In genomic region chr1:59251061-59251460, GRCh38 we compare ENCODE assay signal across 5 cellular contexts. TPM values are rescaled to one million over a fixed set of nuclear protein-coding genes. Genes with fewer than 3 reads are reported as not detected.
A peak's percentile ranks its signal among the peaks of the same experiment; 100 is the strongest.
DNase-seq lines count a peak whose midpoint lies in the region; ATAC-seq, FAIRE-seq and TF ChIP-seq lines count a peak whose summit lies in the region.
"Not testable (repeated sequence)": the region's sequence is repeated elsewhere in the genome, so short reads cannot be mapped to it uniquely, and the experiment has no call there.

No MANE protein-coding gene starts in this region.

- H3K36me3 Mint-ChIP-seq in endodermal cell (ENCODE audit: low read depth), result not testable (repeated sequence)

- not testable (repeated sequence) for H4K20me1 ChIP-seq in HepG2 (ENCODE audit: insufficient read depth, low read length)

- H3K27ac Mint-ChIP-seq in endodermal cell, result not testable (repeated sequence)

- not testable (repeated sequence) for TF ChIP-seq POLR2A in HepG2 (IDR thresholded peaks at IDR 0.05; ENCODE audit: insufficient read depth in 1 of 2, low read depth in 2 of 2, low read length in 2 of 2)

- ATAC-seq in HepG2, result not testable (repeated sequence)

- H3K27me3 ChIP-seq in endodermal cell (ENCODE audit: control insufficient read depth, insufficient read depth, low read length, poor library complexity, severe bottlenecking); left ventricle myocardium inferior (ENCODE audit: low read depth); HepG2 (ENCODE audit: control insufficient read depth in 1 of 2, insufficient read depth in 2 of 2, low read length in 2 of 2): not testable (repeated sequence)

- intact Hi-C loops in left ventricle myocardium inferior (cut with micrococcal nuclease); HepG2 (cut with micrococcal nuclease; ENCODE audit: unreplicated experiment): not testable (repeated sequence)

- not testable (repeated sequence) for FAIRE-seq in HepG2 (lab: Jason Lieb, UNC)

- not testable (repeated sequence) for H3K4me1 ChIP-seq in HEK293 (ENCODE audit: control insufficient read depth, insufficient read depth, low read length); endodermal cell (ENCODE audit: control insufficient read depth, insufficient read depth, low read length); left ventricle myocardium inferior; HepG2 (ENCODE audit: insufficient read depth, low read length)

- WGBS in endodermal cell (ENCODE audit: insufficient coverage in 1 of 2, insufficient read length in 1 of 2), 2 experiments, result 91 to 100% methylated on average over 1 to 12 of the region's 12 CpGs
- WGBS in HepG2 (ENCODE audit: low lambda C conversion rate), result 47% methylated on average over 8 of the region's 12 CpGs

- not testable (repeated sequence) for H3K27ac ChIP-seq in HEK293 (ENCODE audit: extremely low read depth, low read depth, low read length); endodermal cell (ENCODE audit: low read depth, low read length); HepG2 (ENCODE audit: extremely low read length, insufficient read depth, low read length)
- peak overlapping the region; percentile 64 for H3K27ac ChIP-seq in left ventricle myocardium inferior (replicated peaks)

- not testable (repeated sequence) for H3K79me2 ChIP-seq in HepG2 (ENCODE audit: insufficient read depth, low read length)

- in situ Hi-C loops in HepG2 (cut with HindIII; ENCODE audit: extremely low pct_ligation_motif_present, low pct_unique_long_range_greater_than_20kb), result not testable (repeated sequence)

- H2AFZ ChIP-seq in HepG2 (ENCODE audit: low read length), result not testable (repeated sequence)

- not testable (repeated sequence) for TF ChIP-seq EP300 in HepG2 (IDR thresholded peaks at IDR 0.05; ENCODE audit: low read depth in 2 of 2, low read length in 2 of 2); HepG2 (CRISPR knock-in tag; IDR thresholded peaks at IDR 0.05; ENCODE audit: borderline replicate concordance)

- not testable (repeated sequence) for H3K9ac ChIP-seq in endodermal cell (ENCODE audit: extremely low read depth, low read length, poor library complexity, severe bottlenecking); HepG2 (ENCODE audit: insufficient read depth, low read depth, low read length)

- DNase-seq in SHP77 treated with DMSO at 0.1 percent for 48 hours (lab: John Stamatoyannopoulos, UW) (peak; percentile 18), endodermal cell (peak; percentile 48)
- DNase-seq in left ventricle myocardium inferior; HepG2 (ENCODE audit: low spot score): not testable (repeated sequence)

- not testable (repeated sequence) for H3K4me3 Mint-ChIP-seq in endodermal cell

- CTCF ChIA-PET in HEK293 (lab: Yijun Ruan, JAX); HepG2 (lab: Yijun Ruan, JAX; ENCODE audit: low intra/inter-chr PET ratio, low total read pairs): not testable (repeated sequence)

- not testable (repeated sequence) for H3K4me3 ChIP-seq in HEK293 (ENCODE audit: low read depth, low read length); endodermal cell (ENCODE audit: low read length); left ventricle myocardium inferior; HepG2 (replicated peaks in 1 of 3; ENCODE audit: insufficient read depth in 1 of 3, low read depth in 2 of 3, low read length in 3 of 3)

- H3K36me3 ChIP-seq in HEK293 (ENCODE audit: control insufficient read depth in 2 of 2, insufficient read depth in 1 of 2, low read length in 2 of 2); endodermal cell (ENCODE audit: control insufficient read depth, insufficient read depth, low read length); left ventricle myocardium inferior; HepG2 (replicated peaks in 1 of 2; ENCODE audit: control insufficient read depth in 1 of 2, insufficient read depth in 2 of 2, low read length in 2 of 2): not testable (repeated sequence)

- not testable (repeated sequence) for H3K27me3 Mint-ChIP-seq in endodermal cell (ENCODE audit: insufficient read depth)

- TF ChIP-seq CTCF in HEK293 (tag by site-specific recombination; IDR thresholded peaks at IDR 0.05); endodermal cell (conservative IDR thresholded peaks at IDR 0.05); left ventricle myocardium inferior (IDR thresholded peaks at IDR 0.05; ENCODE audit: borderline replicate concordance); HepG2 (CRISPR knock-in tag; IDR thresholded peaks at IDR 0.05): not testable (repeated sequence)

- H3K4me1 Mint-ChIP-seq in endodermal cell, result not testable (repeated sequence)

- H3K4me2 ChIP-seq in HepG2 (ENCODE audit: low read depth, low read length), result not testable (repeated sequence)

- not testable (repeated sequence) for TF ChIP-seq RAD21 in HepG2 (CRISPR knock-in tag; IDR thresholded peaks at IDR 0.05)

- not testable (repeated sequence) for BruUV-seq in HepG2 (replicated peaks; lab: Mats Ljungman, UMichigan)

- POLR2A ChIA-PET in HEK293 (lab: Yijun Ruan, JAX); HepG2 (lab: Yijun Ruan, JAX): not testable (repeated sequence)

- H3K9me3 Mint-ChIP-seq in endodermal cell, result peaks cover 40% of the 10 kb centered on the region

- H3K9me3 ChIP-seq in HEK293 (ENCODE audit: control insufficient read depth, insufficient read depth, low read depth, low read length); HepG2 (ENCODE audit: low read length): not testable (repeated sequence)
- peaks cover 23% of the 10 kb centered on the region for H3K9me3 ChIP-seq in endodermal cell (ENCODE audit: control insufficient read depth, low read length)
- H3K9me3 ChIP-seq in left ventricle myocardium inferior (replicated peaks), result peaks cover 13% of the 10 kb centered on the region

TF ChIP-seq in HEK293, 187 proteins besides CTCF, POLR2A, EP300 and RAD21:
- peak; percentile 23 for TF ChIP-seq SETDB1 (IDR thresholded peaks at IDR 0.05; ENCODE audit: insufficient read length, low read length)
TF ChIP-seq in HEK293: peak in this region for 1; not testable (repeated sequence) for 186.

TF ChIP-seq in HepG2, 621 proteins besides CTCF, POLR2A, EP300 and RAD21:
- TF ChIP-seq ZNF281 (CRISPR knock-in tag; IDR thresholded peaks at IDR 0.05; ENCODE audit: borderline replicate concordance), result peak; percentile 53; the same call in 1 of the 2 replicates

RNA-seq across cellular contexts. Expression of gene FGGY, which starts 45.8 kb away (rescaled TPM):
- total RNA-seq in endodermal cell (10 to 100 TPM; 14.1 to 14.8 TPM), left ventricle myocardium inferior (31.2 TPM), HepG2 (2016; rRNA removed; fragmentation: Illumina TruSeq; extraction: Trizol) (15.7 and 20.0 TPM in 2 replicates)
- polyA plus RNA-seq in endodermal cell (2013, experiment 1 of 2), result 15.6 TPM
- polyA plus RNA-seq in endodermal cell (2013, experiment 2 of 2), result 11.9 TPM
- 59.4 and 62.1 TPM in 2 replicates for total RNA-seq in HepG2 (2016; cell fraction: cytosol; rRNA removed; fragmentation: Illumina TruSeq; extraction: Trizol; ENCODE audit: low read depth)
- total RNA-seq in HepG2 (2016; cell fraction: insoluble cytoplasmic fraction; rRNA removed; fragmentation: Illumina TruSeq; extraction: Trizol), result 16.5 and 19.6 TPM in 2 replicates
- 19.5 and 21.4 TPM in 2 replicates for total RNA-seq in HepG2 (2016; cell fraction: membrane; rRNA removed; fragmentation: Illumina TruSeq; extraction: Trizol)
- 16.9 and 19.5 TPM in 2 replicates for total RNA-seq in HepG2 (2016; cell fraction: nucleus; rRNA removed; fragmentation: Illumina TruSeq; extraction: Trizol)
- 25.6 and 27.5 TPM in 2 replicates for polyA plus RNA-seq in HepG2 (2011; rRNA removed)
- polyA plus RNA-seq in HepG2 (2011; cell fraction: cytosol; rRNA removed), result 26.7 and 28.9 TPM in 2 replicates
- 13.2 and 13.8 TPM in 2 replicates for polyA plus RNA-seq in HepG2 (2011; cell fraction: nucleus; rRNA removed)
- 19.3 and 23.4 TPM in 2 replicates for polyA plus RNA-seq in HepG2 (2012)
- 6.2 and 8.4 TPM in 2 replicates for polyA plus RNA-seq in HepG2 (2016; cell fraction: cytosol; fragmentation: Illumina TruSeq; extraction: Trizol; ENCODE audit: low read depth)
- 13.0 and 14.8 TPM in 2 replicates for polyA plus RNA-seq in HepG2 (2016; cell fraction: insoluble cytoplasmic fraction; fragmentation: Illumina TruSeq; extraction: Trizol; ENCODE audit: low read depth)
- 9.0 and 11.2 TPM in 2 replicates for polyA plus RNA-seq in HepG2 (2016; cell fraction: membrane; fragmentation: Illumina TruSeq; extraction: Trizol; ENCODE audit: low read depth)
- polyA plus RNA-seq in HepG2 (2016; cell fraction: nucleus; fragmentation: Illumina TruSeq; extraction: Trizol; ENCODE audit: insufficient read depth, low read depth), result 7.0 and 8.3 TPM in 2 replicates
- polyA minus RNA-seq in HepG2 (2011; rRNA and poly(A)+ RNA removed; ENCODE audit: low replicate concordance), result 11.3 and 53.1 TPM in 2 replicates
- polyA minus RNA-seq in HepG2 (2011; cell fraction: cytosol; rRNA and poly(A)+ RNA removed), result 9.6 and 14.5 TPM in 2 replicates
- polyA minus RNA-seq in HepG2 (2011; cell fraction: nucleus; rRNA and poly(A)+ RNA removed), result 62.8 and 75.2 TPM in 2 replicates
